In the genomic region with DNA sequence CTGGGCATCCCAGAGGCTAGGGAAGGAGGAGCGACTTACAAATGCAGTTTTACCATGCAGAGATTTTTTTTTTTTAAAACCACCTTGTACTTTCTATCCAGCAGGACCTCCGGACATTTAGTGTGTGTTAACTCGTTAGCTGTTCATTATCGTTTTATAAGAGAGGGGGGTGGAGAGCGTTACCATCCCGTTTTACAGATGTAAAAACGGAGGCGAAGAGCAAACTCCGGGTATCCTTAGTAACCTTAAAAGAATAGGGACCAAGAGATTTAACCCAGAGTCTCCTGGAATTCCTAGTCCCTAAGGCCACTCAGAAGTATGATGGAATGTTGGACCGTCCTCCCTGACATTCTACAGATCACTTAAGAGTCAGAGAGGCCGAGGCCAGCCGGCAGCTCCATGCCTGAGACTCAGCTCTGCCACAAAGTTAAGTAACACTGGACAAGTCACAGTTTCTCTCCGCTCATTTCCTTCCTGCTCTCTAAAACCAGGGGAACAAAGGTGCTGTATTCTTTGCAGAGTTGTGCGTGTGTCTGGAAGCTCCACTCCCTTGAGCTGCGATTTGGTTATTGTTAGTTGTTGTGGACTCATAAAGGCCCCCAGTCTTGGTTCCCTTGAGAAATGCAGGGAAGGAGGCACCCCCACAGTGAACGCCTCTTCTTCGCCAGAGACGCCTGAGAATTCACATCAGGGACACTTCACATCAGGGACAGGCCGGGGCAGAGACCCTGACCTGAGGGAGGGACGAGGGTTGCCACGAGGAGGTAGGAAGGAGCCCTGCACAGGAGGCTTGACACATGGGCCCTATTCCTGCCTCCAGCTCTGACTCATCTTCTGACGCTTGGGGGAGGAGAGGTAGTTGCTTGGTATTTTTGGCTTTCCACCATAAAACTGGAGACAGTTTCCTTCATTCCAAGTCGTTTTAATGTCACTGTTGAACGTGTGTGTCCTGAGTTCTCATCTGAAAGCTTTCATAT, we compare ENCODE assay signal across 8 cellular contexts. TPM values are rescaled to one million over a fixed set of nuclear protein-coding genes. Genes with fewer than 3 reads are reported as not detected.
DNase-seq lines count a peak whose midpoint lies in the region; ATAC-seq, FAIRE-seq and TF ChIP-seq lines count a peak whose summit lies in the region.

No MANE protein-coding gene starts in this region.

- peak overlapping the region; percentile 95 for H3K4me3 Mint-ChIP-seq in activated B cell treated with CpG ODN at 0.5 μM for 24 hours
- peak overlapping the region; percentile 87 to 98 (median 96) for H3K4me3 Mint-ChIP-seq in naive thymus-derived CD8-positive, alpha-beta T cell

- intact Hi-C loops in activated B cell treated with CpG ODN at 0.5 μM for 24 hours (cut with micrococcal nuclease): no loop called here
- intact Hi-C loops in esophagus squamous epithelium (cut with DNase I): no loop called here
- intact Hi-C loops in uterus (cut with DNase I; ENCODE audit: low total_unique reads): no loop called here

- peaks cover 26% of the 10 kb centered on the region for H3K4me1 Mint-ChIP-seq in activated B cell treated with CpG ODN at 0.5 μM for 24 hours
- peaks cover 13 to 41% (median 29%) of the 10 kb centered on the region in 4 donors for H3K4me1 Mint-ChIP-seq in naive thymus-derived CD8-positive, alpha-beta T cell

- H3K4me1 ChIP-seq in esophagus squamous epithelium (peaks cover 19 to 76% (median 26%) of the 10 kb centered on the region in 3 donors), uterus (no peaks in the 10 kb centered on the region)

- no peak for ATAC-seq in activated B cell treated with CpG ODN at 0.5 μM for 24 hours (ENCODE audit: low read depth)
- ATAC-seq in naive thymus-derived CD8-positive, alpha-beta T cell: no peak
- no peak for ATAC-seq in HG02610 (IDR thresholded peaks at IDR 0.05; ENCODE audit: unreplicated experiment)

- H3K9me3 ChIP-seq in esophagus squamous epithelium: no peaks in the 10 kb centered on the region
- no peaks in the 10 kb centered on the region for H3K9me3 ChIP-seq in uterus

- TF ChIP-seq POLR2A in esophagus squamous epithelium (IDR thresholded peaks at IDR 0.05) (peak in 1 of 4 donors; percentile 31), uterus (IDR thresholded peaks at IDR 0.05) (no peak)

- no peak for FAIRE-seq in D721Med (lab: Jason Lieb, UNC)

- CTCF ChIA-PET in activated B cell treated with CpG ODN at 0.5 μM for 24 hours (lab: Charles Lee): no interaction called here

- TF ChIP-seq RAD21 in Ishikawa (IDR thresholded peaks at IDR 0.05; ENCODE audit: low read depth): no peak

- H3K27ac Mint-ChIP-seq in activated B cell treated with CpG ODN at 0.5 μM for 24 hours: peak overlapping the region; percentile 82
- peak overlapping the region; percentile 26 to 97 (median 94) for H3K27ac Mint-ChIP-seq in naive thymus-derived CD8-positive, alpha-beta T cell

- H3K4me3 ChIP-seq in esophagus squamous epithelium (peak overlapping the region; percentile 74 to 91 (median 84)), uterus (peak overlapping the region; percentile 35 to 97)

- peaks cover 4% of the 10 kb centered on the region for H3K36me3 Mint-ChIP-seq in activated B cell treated with CpG ODN at 0.5 μM for 24 hours (ENCODE audit: low read depth)
- H3K36me3 Mint-ChIP-seq in naive thymus-derived CD8-positive, alpha-beta T cell: no peaks in the 10 kb centered on the region

- H3K36me3 ChIP-seq in esophagus squamous epithelium (no peaks in the 10 kb centered on the region), uterus (no peaks in the 10 kb centered on the region)

- POLR2A ChIA-PET in activated B cell treated with CpG ODN at 0.5 μM for 24 hours (lab: Charles Lee): no interaction called here
- POLR2A ChIA-PET in naive thymus-derived CD8-positive, alpha-beta T cell (lab: Charles Lee): interaction anchor here (0.5 kb wide), 2 partner anchors 13 to 18 kb away, joined by 4 to 6 read pairs; no protein-coding TSS in a partner anchor

- no peaks in the 10 kb centered on the region for H3K9me3 Mint-ChIP-seq in activated B cell treated with CpG ODN at 0.5 μM for 24 hours
- no peaks in the 10 kb centered on the region for H3K9me3 Mint-ChIP-seq in naive thymus-derived CD8-positive, alpha-beta T cell

- H3K27ac ChIP-seq in esophagus squamous epithelium (peak overlapping the region; percentile 90 to 97 (median 92)), uterus (peak overlapping the region; percentile 84 to 89)

- WGBS in esophagus squamous epithelium, 2 donors: 5 to 11% methylated on average over 18 of the region's 24 CpGs

- TF ChIP-seq CTCF in activated B cell treated with CpG ODN at 0.5 μM for 24 hours (IDR thresholded peaks at IDR 0.05) (no peak), esophagus squamous epithelium (IDR thresholded peaks at IDR 0.05) (no peak), uterus (IDR thresholded peaks at IDR 0.05) (no peak), D721Med (IDR thresholded peaks at IDR 0.05; ENCODE audit: insufficient read depth, missing control alignments) (no peak)

- H3K27me3 ChIP-seq in esophagus squamous epithelium: no peaks in the 10 kb centered on the region
- no peaks in the 10 kb centered on the region for H3K27me3 ChIP-seq in uterus

- no peaks in the 10 kb centered on the region for H3K27me3 Mint-ChIP-seq in activated B cell treated with CpG ODN at 0.5 μM for 24 hours
- H3K27me3 Mint-ChIP-seq in naive thymus-derived CD8-positive, alpha-beta T cell: no peaks in the 10 kb centered on the region

- DNase-seq in DMS 273 treated with DMSO at 0.1 percent for 48 hours (lab: John Stamatoyannopoulos, UW) (peak; percentile 39), activated B cell treated with CpG ODN at 0.5 μM for 24 hours (no peak), esophagus squamous epithelium (lab: John Stamatoyannopoulos, UW) (no peak), uterus (peak; percentile 61 to 74), D721Med (ENCODE audit: insufficient read length, low spot score) (no peak)
- no peak for DNase-seq in naive thymus-derived CD8-positive, alpha-beta T cell

- TF ChIP-seq EP300 in Ishikawa (IDR thresholded peaks at IDR 0.05; ENCODE audit: borderline replicate concordance): no peak

TF ChIP-seq in Ishikawa, 13 proteins besides CTCF, POLR2A, EP300 and RAD21:
- no peak for TF ChIP-seq EGR1 (IDR thresholded peaks at IDR 0.05)
- no peak for TF ChIP-seq TCF12 (IDR thresholded peaks at IDR 0.05; ENCODE audit: low read depth)
- no peak for TF ChIP-seq NFIC (IDR thresholded peaks at IDR 0.05)
- TF ChIP-seq, protein P1, sequence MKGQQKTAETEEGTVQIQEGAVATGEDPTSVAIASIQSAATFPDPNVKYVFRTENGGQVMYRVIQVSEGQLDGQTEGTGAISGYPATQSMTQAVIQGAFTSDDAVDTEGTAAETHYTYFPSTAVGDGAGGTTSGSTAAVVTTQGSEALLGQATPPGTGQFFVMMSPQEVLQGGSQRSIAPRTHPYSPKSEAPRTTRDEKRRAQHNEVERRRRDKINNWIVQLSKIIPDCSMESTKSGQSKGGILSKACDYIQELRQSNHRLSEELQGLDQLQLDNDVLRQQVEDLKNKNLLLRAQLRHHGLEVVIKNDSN (IDR thresholded peaks at IDR 0.05): no peak
- no peak for TF ChIP-seq TAF1 (IDR thresholded peaks at IDR 0.05; ENCODE audit: low read depth)
- peak; percentile 39; the same call in 1 of the 2 replicates for TF ChIP-seq TEAD4 (IDR thresholded peaks at IDR 0.05)
- no peak for TF ChIP-seq YY1 (IDR thresholded peaks at IDR 0.05; ENCODE audit: low read depth)
- TF ChIP-seq CEBPB (IDR thresholded peaks at IDR 0.05): no peak
- TF ChIP-seq FOXM1 (IDR thresholded peaks at IDR 0.05; ENCODE audit: borderline replicate concordance, low read depth): no peak
- TF ChIP-seq, protein P2, sequence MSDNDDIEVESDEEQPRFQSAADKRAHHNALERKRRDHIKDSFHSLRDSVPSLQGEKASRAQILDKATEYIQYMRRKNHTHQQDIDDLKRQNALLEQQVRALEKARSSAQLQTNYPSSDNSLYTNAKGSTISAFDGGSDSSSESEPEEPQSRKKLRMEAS (IDR thresholded peaks at IDR 0.05): peak; percentile 57
- no peak for TF ChIP-seq CREB1 (IDR thresholded peaks at IDR 0.05; ENCODE audit: low read depth)
- no peak for TF ChIP-seq ZBTB7A (IDR thresholded peaks at IDR 0.05; ENCODE audit: low read depth)
- TF ChIP-seq, protein P3, sequence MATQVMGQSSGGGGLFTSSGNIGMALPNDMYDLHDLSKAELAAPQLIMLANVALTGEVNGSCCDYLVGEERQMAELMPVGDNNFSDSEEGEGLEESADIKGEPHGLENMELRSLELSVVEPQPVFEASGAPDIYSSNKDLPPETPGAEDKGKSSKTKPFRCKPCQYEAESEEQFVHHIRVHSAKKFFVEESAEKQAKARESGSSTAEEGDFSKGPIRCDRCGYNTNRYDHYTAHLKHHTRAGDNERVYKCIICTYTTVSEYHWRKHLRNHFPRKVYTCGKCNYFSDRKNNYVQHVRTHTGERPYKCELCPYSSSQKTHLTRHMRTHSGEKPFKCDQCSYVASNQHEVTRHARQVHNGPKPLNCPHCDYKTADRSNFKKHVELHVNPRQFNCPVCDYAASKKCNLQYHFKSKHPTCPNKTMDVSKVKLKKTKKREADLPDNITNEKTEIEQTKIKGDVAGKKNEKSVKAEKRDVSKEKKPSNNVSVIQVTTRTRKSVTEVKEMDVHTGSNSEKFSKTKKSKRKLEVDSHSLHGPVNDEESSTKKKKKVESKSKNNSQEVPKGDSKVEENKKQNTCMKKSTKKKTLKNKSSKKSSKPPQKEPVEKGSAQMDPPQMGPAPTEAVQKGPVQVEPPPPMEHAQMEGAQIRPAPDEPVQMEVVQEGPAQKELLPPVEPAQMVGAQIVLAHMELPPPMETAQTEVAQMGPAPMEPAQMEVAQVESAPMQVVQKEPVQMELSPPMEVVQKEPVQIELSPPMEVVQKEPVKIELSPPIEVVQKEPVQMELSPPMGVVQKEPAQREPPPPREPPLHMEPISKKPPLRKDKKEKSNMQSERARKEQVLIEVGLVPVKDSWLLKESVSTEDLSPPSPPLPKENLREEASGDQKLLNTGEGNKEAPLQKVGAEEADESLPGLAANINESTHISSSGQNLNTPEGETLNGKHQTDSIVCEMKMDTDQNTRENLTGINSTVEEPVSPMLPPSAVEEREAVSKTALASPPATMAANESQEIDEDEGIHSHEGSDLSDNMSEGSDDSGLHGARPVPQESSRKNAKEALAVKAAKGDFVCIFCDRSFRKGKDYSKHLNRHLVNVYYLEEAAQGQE (IDR thresholded peaks at IDR 0.05; ENCODE audit: low read depth): no peak

RNA-seq across cellular contexts. Expression of a gene that starts 1.2 kb away (rescaled TPM):
- total RNA-seq in activated B cell treated with CpG ODN at 0.5 μM for 24 hours (4.3 TPM in 2 replicates), esophagus squamous epithelium (10 to 100 TPM; 11.4 to 28.8 (median 20.4) TPM), uterus (10 to 100 TPM; 10.4 to 70.0 (median 32.6) TPM)
- 1 to 10 TPM; 6.8 to 6.9 TPM for total RNA-seq in naive thymus-derived CD8-positive, alpha-beta T cell
- 10 to 100 TPM; 13.8 to 17.4 (median 14.3) TPM for polyA plus RNA-seq in naive thymus-derived CD8-positive, alpha-beta T cell

Comparison
In these comparisons a context has a peak if more than half of its experiments do, and no peak if none do; other contexts are left out.
1. DNase-seq: peak in DMS 273 treated with DMSO at 0.1 percent for 48 hours (single experiment) and uterus (2 of 2); none in activated B cell treated with CpG ODN at 0.5 μM for 24 hours (single experiment), esophagus squamous epithelium (single experiment), naive thymus-derived CD8-positive, alpha-beta T cell (0 of 10) and D721Med (single experiment).